7 cellular contexts compared by ENCODE assay signal in genomic region chr11:24767411-24767810, GRCh38.
"Had no signal": no experiment of that assay in that cellular context is flagged by ENCODE, and none has a peak within 500 bp of the region (broad histone marks: within the 10 kb centered on the region; RNA-seq: fewer than 3 reads in every experiment).

No MANE protein-coding gene starts in this region.

- H3K9me3 ChIP-seq: HAP-1 had no signal

- H2AFZ ChIP-seq: GM23338 had no signal

- H3K4me2 ChIP-seq: GM23338 had no signal

- H3K4me1 ChIP-seq: HAP-1 had no signal

- DNase-seq: GOT3, H7, H9, HCEC 1CT, HFFc6 had no signal

- H3K4me3 ChIP-seq: GM23338, HAP-1 had no signal

- H3K36me3 ChIP-seq: HAP-1 had no signal
